Comparison of ENCODE assay signal across 11 cellular contexts in genomic region chr6:154161689-154162088, GRCh38.
A peak's percentile ranks its signal among the peaks of the same experiment; 100 is the strongest.
DNase-seq lines count a peak whose midpoint lies in the region; ATAC-seq and TF ChIP-seq lines count a peak whose summit lies in the region.
"Had no signal": no experiment of that assay in that cellular context is flagged by ENCODE, and none has a peak within 500 bp of the region (broad histone marks: within the 10 kb centered on the region; RNA-seq: fewer than 3 reads in every experiment).

No MANE protein-coding gene starts in this region.

- H3K36me3 ChIP-seq in left lung = no peaks in the 10 kb centered on the region

- no peak overlapping the region for H3K27ac ChIP-seq in left lung

- ATAC-seq in GM18517 (IDR thresholded peaks at IDR 0.05; ENCODE audit: unreplicated experiment) (peak; percentile 82), GM19452 (IDR thresholded peaks at IDR 0.05; ENCODE audit: unreplicated experiment) (peak; percentile 72), HG02973 (IDR thresholded peaks at IDR 0.05; ENCODE audit: unreplicated experiment) (peak; percentile 83), left lung (no peak)

- H3K27me3 ChIP-seq in left lung = no peaks in the 10 kb centered on the region

- H3K9me3 ChIP-seq in left lung = no peaks in the 10 kb centered on the region

- TF ChIP-seq CTCF in left lung (IDR thresholded peaks at IDR 0.05) = no peak

- H3K4me1 ChIP-seq in left lung = peaks cover 16 to 61% of the 10 kb centered on the region in 2 donors

- no peak overlapping the region for H3K4me3 ChIP-seq in left lung

- peak; percentile 60 for DNase-seq in NOMO-1 treated with DMSO at 0.1 percent for 48 hours (lab: John Stamatoyannopoulos, UW; ENCODE audit: unreplicated experiment)
- no peak for DNase-seq in KBM-7
- DNase-seq in left lung = no peak
- no peak for DNase-seq in NAMALWA (ENCODE audit: low spot score)
- DNase-seq in NCI-H2081 (lab: John Stamatoyannopoulos, UW) = no peak
- DNase-seq: activated naive CD8-positive, alpha-beta T cell treated with anti-CD3 and anti-CD28 coated beads, Interleukin-2, amount 10 ng/mL, durations not matched to agents 7 days and 5 days; DND-41; kidney had no signal

- in situ Hi-C loops in KBM-7 (cut with MboI; ENCODE audit: low pct_unique_long_range_greater_than_20kb, low sequenced_read_pairs) = loop anchor here (25.0 kb wide), 1 partner anchor 226 kb away; no protein-coding TSS in a partner anchor

- intact Hi-C loops in left lung (cut with DNase I) = no loop called here
